7 cellular contexts compared by ENCODE assay signal in the genomic region with DNA sequence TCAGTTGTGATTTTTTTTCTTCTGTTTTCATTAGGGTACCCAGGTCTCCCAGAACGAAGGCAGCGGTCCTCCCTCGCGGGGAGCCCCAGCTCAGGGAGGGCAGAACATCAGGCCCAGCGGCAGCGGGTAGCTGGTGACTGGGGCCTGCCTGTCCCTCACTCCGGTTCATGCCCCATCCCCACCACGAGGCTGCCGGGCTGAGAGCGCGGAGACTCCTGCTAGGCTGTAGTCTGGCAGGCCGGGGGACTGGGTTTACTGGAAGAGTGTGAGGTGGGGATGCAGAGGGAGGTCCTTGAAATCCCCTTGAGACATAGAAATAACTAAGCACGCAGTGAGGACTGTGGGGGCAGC. TPM values are rescaled to one million over a fixed set of nuclear protein-coding genes. Genes with fewer than 3 reads are reported as not detected.
A peak's percentile ranks its signal among the peaks of the same experiment; 100 is the strongest.
DNase-seq lines count a peak whose midpoint lies in the region; ATAC-seq, FAIRE-seq and TF ChIP-seq lines count a peak whose summit lies in the region.

No MANE protein-coding gene starts in this region.

- no peaks in the 10 kb centered on the region for H3K36me3 Mint-ChIP-seq in glutamatergic neuron (ENCODE audit: unreplicated experiment)
- no peaks in the 10 kb centered on the region for H3K36me3 Mint-ChIP-seq in stimulated activated memory B cell treated with anti-CD40 and anti-IgM and Interleukin-4, amounts not matched to agents 10 μg/mL and 1 μg/mL and 100 μg/mL, for 72 hours

- no peak overlapping the region for H3K27ac Mint-ChIP-seq in glutamatergic neuron (ENCODE audit: unreplicated experiment)
- H3K27ac Mint-ChIP-seq in stimulated activated memory B cell treated with anti-CD40 and anti-IgM and Interleukin-4, amounts not matched to agents 10 μg/mL and 1 μg/mL and 100 μg/mL, for 72 hours: no peak overlapping the region

- ATAC-seq in GM21447 (IDR thresholded peaks at IDR 0.05; ENCODE audit: unreplicated experiment): peak; percentile 18
- ATAC-seq in stimulated activated memory B cell treated with anti-CD40 and anti-IgM and Interleukin-4, amounts not matched to agents 10 μg/mL and 1 μg/mL and 100 μg/mL, for 72 hours: peak; percentile 41

- H3K4me3 ChIP-seq in MG63: peak overlapping the region; percentile 23

- no peak for TF ChIP-seq POLR2A in GM12891 (IDR thresholded peaks at IDR 0.05; ENCODE audit: low read depth, low read length)

- H3K36me3 ChIP-seq in MG63: no peaks in the 10 kb centered on the region

- DNase-seq in MG63 (no peak), glutamatergic neuron (peak; percentile 35), SKM-1 treated with dmso at 0.1 percent for 144 hours (lab: John Stamatoyannopoulos, UW; ENCODE audit: unreplicated experiment) (no peak), epidermal melanocyte (ENCODE audit: insufficient read length, low spot score) (no peak), GM12891 (ENCODE audit: insufficient read length, low spot score) (no peak)

- peak overlapping the region; percentile 79 for H3K4me3 Mint-ChIP-seq in glutamatergic neuron (ENCODE audit: unreplicated experiment)
- peak overlapping the region; percentile 11 for H3K4me3 Mint-ChIP-seq in stimulated activated memory B cell treated with anti-CD40 and anti-IgM and Interleukin-4, amounts not matched to agents 10 μg/mL and 1 μg/mL and 100 μg/mL, for 72 hours

- TF ChIP-seq CTCF in glutamatergic neuron (IDR thresholded peaks at IDR 0.05; ENCODE audit: partially characterized antibody, unreplicated experiment): no peak

- peaks cover 35% of the 10 kb centered on the region for H3K27me3 ChIP-seq in MG63

- no peaks in the 10 kb centered on the region for H3K9me3 Mint-ChIP-seq in glutamatergic neuron (ENCODE audit: unreplicated experiment)
- peaks cover 5% of the 10 kb centered on the region for H3K9me3 Mint-ChIP-seq in stimulated activated memory B cell treated with anti-CD40 and anti-IgM and Interleukin-4, amounts not matched to agents 10 μg/mL and 1 μg/mL and 100 μg/mL, for 72 hours

- no peaks in the 10 kb centered on the region for H3K4me1 Mint-ChIP-seq in glutamatergic neuron (ENCODE audit: low read depth, unreplicated experiment)
- H3K4me1 Mint-ChIP-seq in stimulated activated memory B cell treated with anti-CD40 and anti-IgM and Interleukin-4, amounts not matched to agents 10 μg/mL and 1 μg/mL and 100 μg/mL, for 72 hours: peaks cover 13% of the 10 kb centered on the region

- H3K27me3 Mint-ChIP-seq in glutamatergic neuron (ENCODE audit: unreplicated experiment): peaks cover 7% of the 10 kb centered on the region
- H3K27me3 Mint-ChIP-seq in stimulated activated memory B cell treated with anti-CD40 and anti-IgM and Interleukin-4, amounts not matched to agents 10 μg/mL and 1 μg/mL and 100 μg/mL, for 72 hours: peaks cover 19% of the 10 kb centered on the region

- no peaks in the 10 kb centered on the region for H3K9me3 ChIP-seq in MG63

- FAIRE-seq in GM12891 (lab: Jason Lieb, UNC): no peak

TF ChIP-seq in GM12891, 5 proteins besides CTCF, POLR2A, EP300 and RAD21:
- no peak for TF ChIP-seq PAX5 (IDR thresholded peaks at IDR 0.05; ENCODE audit: insufficient read depth, low read length, severe bottlenecking)
- TF ChIP-seq SPI1 (IDR thresholded peaks at IDR 0.05; ENCODE audit: low read depth, low read length): no peak
- TF ChIP-seq POU2F2 (IDR thresholded peaks at IDR 0.05; ENCODE audit: low read depth, low read length): no peak
- TF ChIP-seq POLR2AphosphoS5 (IDR thresholded peaks at IDR 0.05; ENCODE audit: low read depth, low read length): no peak
- TF ChIP-seq TAF1 (IDR thresholded peaks at IDR 0.05; ENCODE audit: low read depth, low read length): no peak
TF ChIP-seq in GM12891: peak in this region for 0.

RNA-seq across cellular contexts. Expression of a gene that starts 10.5 kb away (rescaled TPM):
- total RNA-seq in MG63 (2014; rRNA removed; shearing (Covaris generic); ENCODE audit: low replicate concordance): not detected in 2 replicates
- total RNA-seq in glutamatergic neuron (ENCODE audit: unreplicated experiment): 1.7 TPM
- 0.03 TPM for polyA plus RNA-seq in GM12891 (2012; ENCODE audit: low read depth, missing spikeins)

RNA-seq across cellular contexts. Expression of a gene that starts 16.7 kb away (rescaled TPM):
- not detected in 2 replicates for total RNA-seq in MG63 (2014; rRNA removed; shearing (Covaris generic); ENCODE audit: low replicate concordance)
- total RNA-seq in glutamatergic neuron (ENCODE audit: unreplicated experiment): 7.7 TPM
- polyA plus RNA-seq in GM12891 (2012; ENCODE audit: low read depth, missing spikeins): not detected
